In genomic region chr5:14342306-14342705, GRCh38 we compare ENCODE assay signal across 8 cellular contexts.
A peak's percentile ranks its signal among the peaks of the same experiment; 100 is the strongest.
DNase-seq lines count a peak whose midpoint lies in the region; ATAC-seq, FAIRE-seq and TF ChIP-seq lines count a peak whose summit lies in the region.

No MANE protein-coding gene starts in this region.

- H3K4me1 Mint-ChIP-seq in activated T-helper 1 cell treated with anti-CD3 and anti-CD28 coated beads, Interleukin-12 subunit alpha, Interleukin-12 subunit beta, Interleukin-2, Interleukin-4 antibody, amounts not matched to agents 30 ng/mL and 10 ng/mL and 1 ng/mL, durations not matched to agents 14 hours and 24 hours and 36 hours (ENCODE audit: low read depth): peaks cover 5% of the 10 kb centered on the region

- FAIRE-seq in GM12892 (lab: Jason Lieb, UNC): peak; percentile 60

- H3K4me3 Mint-ChIP-seq in activated T-helper 1 cell treated with anti-CD3 and anti-CD28 coated beads, Interleukin-12 subunit alpha, Interleukin-12 subunit beta, Interleukin-2, Interleukin-4 antibody, amounts not matched to agents 30 ng/mL and 10 ng/mL and 1 ng/mL, durations not matched to agents 14 hours and 24 hours and 36 hours: no peak overlapping the region

- peaks cover 27% of the 10 kb centered on the region for H3K4me1 ChIP-seq in iPS-20b (ENCODE audit: insufficient read depth, low read length)

- H3K27me3 Mint-ChIP-seq in activated T-helper 1 cell treated with anti-CD3 and anti-CD28 coated beads, Interleukin-12 subunit alpha, Interleukin-12 subunit beta, Interleukin-2, Interleukin-4 antibody, amounts not matched to agents 30 ng/mL and 10 ng/mL and 1 ng/mL, durations not matched to agents 14 hours and 24 hours and 36 hours (ENCODE audit: insufficient read depth): peaks cover 2% of the 10 kb centered on the region

- no peaks in the 10 kb centered on the region for H3K27me3 ChIP-seq in iPS-20b (ENCODE audit: insufficient read depth, low read length)

- intact Hi-C loops in activated T-helper 1 cell treated with anti-CD3 and anti-CD28 coated beads, Interleukin-12 subunit alpha, Interleukin-12 subunit beta, Interleukin-2, Interleukin-4 antibody, amounts not matched to agents 30 ng/mL and 10 ng/mL and 1 ng/mL, durations not matched to agents 14 hours and 24 hours and 36 hours (cut with micrococcal nuclease): no loop called here

- peak overlapping the region; percentile 68 for H3K27ac ChIP-seq in iPS-20b (ENCODE audit: low read length)

- no peaks in the 10 kb centered on the region for H3K36me3 Mint-ChIP-seq in activated T-helper 1 cell treated with anti-CD3 and anti-CD28 coated beads, Interleukin-12 subunit alpha, Interleukin-12 subunit beta, Interleukin-2, Interleukin-4 antibody, amounts not matched to agents 30 ng/mL and 10 ng/mL and 1 ng/mL, durations not matched to agents 14 hours and 24 hours and 36 hours (ENCODE audit: low read depth)

- no peaks in the 10 kb centered on the region; the same call in 1 of the 2 replicates for H3K9me3 ChIP-seq in iPS-20b (ENCODE audit: insufficient read depth, low read depth, low read length)

- ATAC-seq in GM21526 (IDR thresholded peaks at IDR 0.05; ENCODE audit: low FRiP score, unreplicated experiment) (peak; percentile 81), HG03521 (IDR thresholded peaks at IDR 0.05; ENCODE audit: unreplicated experiment) (peak; percentile 85)

- DNase-seq in GM12892 (ENCODE audit: insufficient read length) (no peak), T-helper 2 cell (no peak), activated gamma-delta T cell treated with Interleukin-2 at 50 U/mL for 16 hours (no peak), NCI-H2107 (lab: John Stamatoyannopoulos, UW) (no peak)
- no peak for DNase-seq in activated T-helper 1 cell treated with anti-CD3 and anti-CD28 coated beads, Interleukin-12 subunit alpha, Interleukin-12 subunit beta, Interleukin-2, Interleukin-4 antibody, amounts not matched to agents 30 ng/mL and 10 ng/mL and 1 ng/mL, durations not matched to agents 14 hours and 24 hours and 36 hours (ENCODE audit: low spot score)

- TF ChIP-seq POLR2A in GM12892 (IDR thresholded peaks at IDR 0.05; ENCODE audit: low read depth, low read length): no peak

- no peak overlapping the region for H3K27ac Mint-ChIP-seq in activated T-helper 1 cell treated with anti-CD3 and anti-CD28 coated beads, Interleukin-12 subunit alpha, Interleukin-12 subunit beta, Interleukin-2, Interleukin-4 antibody, amounts not matched to agents 30 ng/mL and 10 ng/mL and 1 ng/mL, durations not matched to agents 14 hours and 24 hours and 36 hours

- no peaks in the 10 kb centered on the region for H3K9me3 Mint-ChIP-seq in activated T-helper 1 cell treated with anti-CD3 and anti-CD28 coated beads, Interleukin-12 subunit alpha, Interleukin-12 subunit beta, Interleukin-2, Interleukin-4 antibody, amounts not matched to agents 30 ng/mL and 10 ng/mL and 1 ng/mL, durations not matched to agents 14 hours and 24 hours and 36 hours

- H3K36me3 ChIP-seq in iPS-20b (ENCODE audit: insufficient read depth, low read depth, low read length): peaks cover 42% of the 10 kb centered on the region

- peak overlapping the region; percentile 40 for H3K4me3 ChIP-seq in iPS-20b (ENCODE audit: low read length)

- peak overlapping the region; percentile 69; the same call in 1 of the 2 replicates for H3K9ac ChIP-seq in iPS-20b (ENCODE audit: low read depth, low read length)
